8 cellular contexts compared by ENCODE assay signal in genomic region chr14:104968153-104968527, GRCh38. TPM values are rescaled to one million over a fixed set of nuclear protein-coding genes. Genes with fewer than 3 reads are reported as not detected.
DNase-seq lines count a peak whose midpoint lies in the region; ATAC-seq, FAIRE-seq and TF ChIP-seq lines count a peak whose summit lies in the region.

No MANE protein-coding gene starts in this region.

- DNase-seq in IMR-90 = peak; percentile 35
- DNase-seq in choroid plexus epithelial cell (ENCODE audit: low read depth) = peak; percentile 76
- no peak for DNase-seq in left lobe of liver (ENCODE audit: low spot score)
- peak; percentile 69 to 74 for DNase-seq in tibial nerve (ENCODE audit: low spot score in 2 of 2)
- no peak for DNase-seq in activated CD8-positive, alpha-beta memory T cell treated with anti-CD3 and anti-CD28 coated beads, Interleukin-2, amount 50 U/mL, for 4 hours
- DNase-seq in activated CD8-positive, alpha-beta memory T cell treated with anti-CD3 and anti-CD28 coated beads for 24 hours = no peak
- DNase-seq in small intestine = no peak
- DNase-seq in activated CD4-positive, alpha-beta T cell treated with anti-CD3 and anti-CD28 coated beads for 1 hour = no peak

- CTCF ChIA-PET in IMR-90 (lab: Yijun Ruan, JAX) = no interaction called here

- POLR2A ChIA-PET in IMR-90 (lab: Charles Lee; ENCODE audit: unreplicated experiment) = interaction anchor here (0.7 kb wide), 1 partner anchor 10 kb away, joined by 3 read pairs; the partner anchor contains the start of gene AHNAK2

- peak overlapping the region; percentile 90 for H2AK9ac ChIP-seq in IMR-90 (replicated peaks; ENCODE audit: low read depth, low read length, poor library complexity)

- TF ChIP-seq RAD21 in IMR-90 (IDR thresholded peaks at IDR 0.05; ENCODE audit: low read length) = no peak

- peaks cover 0 to 33% of the 10 kb centered on the region in 2 experiments; a peak in 1 of 4 replicates for H3K79me1 ChIP-seq in IMR-90 (ENCODE audit: low read depth in 1 of 2, low read length in 2 of 2)

- H3K14ac ChIP-seq in IMR-90 (replicated peaks; ENCODE audit: low read depth, low read length) = peak overlapping the region; percentile 84

- no TSS peak for BruUV-seq in IMR-90 (replicated peaks; lab: Mats Ljungman, UMichigan)

- peaks cover 5% of the 10 kb centered on the region for H3K9me1 ChIP-seq in IMR-90 (ENCODE audit: insufficient read depth, low read length)

- peak overlapping the region; percentile 80; the same call in 1 of the 2 replicates for H3K23ac ChIP-seq in IMR-90 (ENCODE audit: low read depth, low read length)

- H3K18ac ChIP-seq in IMR-90 (ENCODE audit: low read depth, low read length) = peak overlapping the region; percentile 21; the same call in 1 of the 2 replicates

- in situ Hi-C loops in IMR-90 (cut with MboI; ENCODE audit: low sequenced_read_pairs) = no loop called here

- H2AK5ac ChIP-seq in IMR-90 (ENCODE audit: low read depth, low read length) = peak overlapping the region; percentile 90

- no peak overlapping the region for H2BK20ac ChIP-seq in IMR-90 (ENCODE audit: low read depth, low read length)

- H4K91ac ChIP-seq in IMR-90 (ENCODE audit: insufficient read depth, low read depth, low read length) = peak overlapping the region; percentile 81

- peak overlapping the region; percentile 82 for H3K4me2 ChIP-seq in IMR-90 (ENCODE audit: low read depth, low read length)

- no peak overlapping the region for H3K27ac ChIP-seq in IMR-90 (ENCODE audit: insufficient read depth, low read length)
- H3K27ac ChIP-seq in tibial nerve = peak overlapping the region; percentile 28 to 92 (median 70)
- H3K27ac ChIP-seq in small intestine (ENCODE audit: low read depth in 1 of 2, low read length in 1 of 2) = no peak overlapping the region

- H4K8ac ChIP-seq in IMR-90 (ENCODE audit: low read depth in 2 of 2, low read length in 2 of 2) = peak overlapping the region in 1 of 2 experiments; percentile 84; a peak in 2 of 4 replicates

- H4K5ac ChIP-seq in IMR-90 (ENCODE audit: low read depth, low read length) = no peak overlapping the region

- no peak overlapping the region for H2BK15ac ChIP-seq in IMR-90 (ENCODE audit: low read depth, low read length)

- no peak overlapping the region for H3K9ac ChIP-seq in IMR-90 (ENCODE audit: low read depth, low read length)

- H3K56ac ChIP-seq in IMR-90 (ENCODE audit: extremely low read depth, insufficient read depth, low read length) = no peak overlapping the region

- TF ChIP-seq POLR2A in IMR-90 (IDR thresholded peaks at IDR 0.05; ENCODE audit: low read depth, low read length) (no peak), tibial nerve (IDR thresholded peaks at IDR 0.05) (no peak)

- H3K4me1 ChIP-seq in IMR-90 (ENCODE audit: control insufficient read depth, insufficient read depth, low read length) (peaks cover 29% of the 10 kb centered on the region), tibial nerve (peaks cover 0 to 65% (median 25%) of the 10 kb centered on the region in 4 donors), small intestine (ENCODE audit: control insufficient read depth in 2 of 2, insufficient read depth in 1 of 2, low read depth in 1 of 2, low read length in 1 of 2) (peaks cover 0 to 5% of the 10 kb centered on the region in 2 donors)

- no CpG with 5 or more reads among the region's 12 CpGs for WGBS in IMR-90 (ENCODE audit: extremely low coverage in 2 of 2, insufficient read length in 1 of 2), 2 experiments
- 3 to 12% methylated on average over 12 of the region's 12 CpGs for WGBS in tibial nerve, 2 donors
- 7 to 13% (median 11%) methylated on average over 10 to 12 of the region's 12 CpGs for WGBS in small intestine, 3 donors

- H3K4me3 ChIP-seq in IMR-90 (ENCODE audit: insufficient read depth, low read depth, low read length) = no peak overlapping the region
- peak overlapping the region; percentile 37 for H3K4me3 ChIP-seq in choroid plexus epithelial cell (ENCODE audit: low read depth, low read length)
- peak overlapping the region; percentile 19 to 50 (median 26) for H3K4me3 ChIP-seq in tibial nerve
- no peak overlapping the region for H3K4me3 ChIP-seq in small intestine (ENCODE audit: low read depth in 1 of 2, low read length in 2 of 2)

- TF ChIP-seq CTCF in IMR-90 (conservative IDR thresholded peaks at IDR 0.05; ENCODE audit: low read depth, low read length) (no peak), choroid plexus epithelial cell (conservative IDR thresholded peaks at IDR 0.05; ENCODE audit: low read depth, low read length) (no peak), tibial nerve (IDR thresholded peaks at IDR 0.05) (no peak)

- no peaks in the 10 kb centered on the region for H3K36me3 ChIP-seq in IMR-90 (ENCODE audit: control insufficient read depth, insufficient read depth, low read length)
- no peaks in the 10 kb centered on the region for H3K36me3 ChIP-seq in tibial nerve
- H3K36me3 ChIP-seq in small intestine (ENCODE audit: control insufficient read depth in 2 of 2, insufficient read depth in 2 of 2, low read length in 2 of 2) = no peaks in the 10 kb centered on the region

- ATAC-seq in IMR-90 (ENCODE audit: low read depth) (peak; percentile 38), left lobe of liver (peak; percentile 60)

- H2AFZ ChIP-seq in IMR-90 (replicated peaks; ENCODE audit: low read length, poor library complexity) = peak overlapping the region; percentile 95

- no peak overlapping the region; the same call in 1 of the 2 replicates for H2BK120ac ChIP-seq in IMR-90 (ENCODE audit: low read depth, low read length)

- no peak overlapping the region for H2BK5ac ChIP-seq in IMR-90 (ENCODE audit: low read depth, low read length, poor library complexity, severe bottlenecking)

- dilution Hi-C loops in IMR-90 (cut with HindIII; ENCODE audit: low sequenced_read_pairs, unreplicated experiment) = no loop called here

- peak overlapping the region; percentile 73 for H3K4ac ChIP-seq in IMR-90 (ENCODE audit: low read depth, low read length)

- no peak for TF ChIP-seq EP300 in tibial nerve (IDR thresholded peaks at IDR 0.05)

- H4K20me1 ChIP-seq in IMR-90 (ENCODE audit: insufficient read depth, low read length) = no peaks in the 10 kb centered on the region

- intact Hi-C loops in IMR-90 (cut with micrococcal nuclease) = no loop called here

- FAIRE-seq in small intestine (lab: Jason Lieb, UNC) = no peak

- H3K27me3 ChIP-seq in IMR-90 (ENCODE audit: control insufficient read depth, insufficient read depth, low read length) (no peaks in the 10 kb centered on the region), tibial nerve (peaks cover 0 to 26% of the 10 kb centered on the region in 2 donors), small intestine (ENCODE audit: control insufficient read depth in 2 of 2, insufficient read depth in 2 of 2, low read length in 2 of 2) (peaks cover 0 to 4% of the 10 kb centered on the region in 2 donors)

- no peaks in the 10 kb centered on the region for H3K9me3 ChIP-seq in IMR-90 (ENCODE audit: control insufficient read depth, insufficient read depth, low read length)
- no peaks in the 10 kb centered on the region for H3K9me3 ChIP-seq in tibial nerve
- H3K9me3 ChIP-seq in small intestine (ENCODE audit: control insufficient read depth, low read depth) = no peaks in the 10 kb centered on the region

TF ChIP-seq in IMR-90, 13 proteins besides CTCF, POLR2A, EP300 and RAD21:
- TF ChIP-seq MAZ (IDR thresholded peaks at IDR 0.05; ENCODE audit: borderline replicate concordance, low read depth, low read length) (peak; percentile 65; the same call in 1 of the 2 replicates), RCOR1 (IDR thresholded peaks at IDR 0.05; ENCODE audit: insufficient replicate concordance, low read length) (no peak), RFX5 (IDR thresholded peaks at IDR 0.05; ENCODE audit: low read depth, low read length) (no peak)
TF ChIP-seq in IMR-90: peak in this region for 1.

RNA-seq across cellular contexts. Expression of gene AHNAK2, which starts 10.0 kb away (rescaled TPM):
- total RNA-seq in IMR-90 (2012; rRNA removed) (6.7 and 7.9 TPM in 2 replicates), left lobe of liver (5.5 TPM), tibial nerve (100 to 1,000 TPM in 3 of 4 donors, 10 to 100 TPM in 1; 31.2 to 152 (median 118) TPM)
- polyA plus RNA-seq in IMR-90 (2012; rRNA removed) (2.5 and 2.6 TPM in 2 replicates), small intestine (1 to 10 TPM in 1 of 3 donors, under 1 TPM in 2; under 0.01 to 6.3 (median under 0.01) TPM)
- 0.93 and 1.1 TPM in 2 replicates for polyA plus RNA-seq in IMR-90 (2012; cell fraction: cytosol; rRNA removed)
- polyA plus RNA-seq in IMR-90 (2012; cell fraction: nucleus; rRNA removed; ENCODE audit: low replicate concordance) = 4.5 and 7.9 TPM in 2 replicates

RNA-seq across cellular contexts. Expression of gene CLBA1, which starts 17.4 kb away (rescaled TPM):
- 2.2 and 2.7 TPM in 2 replicates for total RNA-seq in IMR-90 (2012; rRNA removed)
- polyA plus RNA-seq in IMR-90 (2012; rRNA removed) = 5.2 and 6.2 TPM in 2 replicates
- polyA plus RNA-seq in IMR-90 (2012; cell fraction: cytosol; rRNA removed) = 3.5 and 4.0 TPM in 2 replicates
- 10.8 and 12.0 TPM in 2 replicates for polyA plus RNA-seq in IMR-90 (2012; cell fraction: nucleus; rRNA removed; ENCODE audit: low replicate concordance)
- total RNA-seq in left lobe of liver = 2.2 TPM
- total RNA-seq in tibial nerve = 10 to 100 TPM; 10.1 to 21.0 (median 12.8) TPM
- 1 to 10 TPM in 2 of 3 donors, under 1 TPM in 1; 0.89 to 5.0 (median 1.4) TPM for polyA plus RNA-seq in small intestine

RNA-seq across cellular contexts. Expression of gene PLD4, which starts 43.5 kb away (rescaled TPM):
- total RNA-seq in IMR-90 (2012; rRNA removed) (not detected in 2 replicates), left lobe of liver (not detected), tibial nerve (1 to 10 TPM in 1 of 4 donors, not detected in 3; 2.4 TPM)
- polyA plus RNA-seq in IMR-90 (2012; rRNA removed) (0.05 and 0.07 TPM in 2 replicates), small intestine (1 to 10 TPM in 1 of 3 donors, under 1 TPM in 1, not detected in 1; 0.42 to 1.4 TPM)
- 0.04 TPM in 1 of 2 replicates, not detected in the other for polyA plus RNA-seq in IMR-90 (2012; cell fraction: cytosol; rRNA removed)
- 0.12 and 0.14 TPM in 2 replicates for polyA plus RNA-seq in IMR-90 (2012; cell fraction: nucleus; rRNA removed; ENCODE audit: low replicate concordance)

RNA-seq across cellular contexts. Expression of gene CDCA4, which starts 52.7 kb away (rescaled TPM):
- total RNA-seq in IMR-90 (2012; rRNA removed) = 17.7 and 19.7 TPM in 2 replicates
- polyA plus RNA-seq in IMR-90 (2012; rRNA removed) = 18.6 and 21.4 TPM in 2 replicates
- 17.8 and 18.2 TPM in 2 replicates for polyA plus RNA-seq in IMR-90 (2012; cell fraction: cytosol; rRNA removed)
- 9.9 and 13.1 TPM in 2 replicates for polyA plus RNA-seq in IMR-90 (2012; cell fraction: nucleus; rRNA removed; ENCODE audit: low replicate concordance)
- 1.4 TPM for total RNA-seq in left lobe of liver
- total RNA-seq in tibial nerve = 1 to 10 TPM; 5.7 to 8.5 (median 6.7) TPM
- 10 to 100 TPM in 1 of 3 donors, 1 to 10 TPM in 2; 2.7 to 10.9 (median 2.9) TPM for polyA plus RNA-seq in small intestine

Comparison
In these comparisons a context has a peak if more than half of its experiments do, and no peak if none do; other contexts are left out.
1. DNase-seq: peak in IMR-90 (single experiment), choroid plexus epithelial cell (single experiment) and tibial nerve (2 of 2); none in left lobe of liver (single experiment), activated CD8-positive, alpha-beta memory T cell treated with anti-CD3 and anti-CD28 coated beads, Interleukin-2, amount 50 U/mL, for 4 hours (single experiment), activated CD8-positive, alpha-beta memory T cell treated with anti-CD3 and anti-CD28 coated beads for 24 hours (single experiment), small intestine (single experiment) and activated CD4-positive, alpha-beta T cell treated with anti-CD3 and anti-CD28 coated beads for 1 hour (single experiment).
2. H3K27ac ChIP-seq: peak in tibial nerve (4 of 4); none in IMR-90 (single experiment) and small intestine (0 of 2).
3. H3K4me3 ChIP-seq: peak in choroid plexus epithelial cell (single experiment) and tibial nerve (4 of 4); none in IMR-90 (single experiment) and small intestine (0 of 2).